25 cellular contexts compared by ENCODE assay signal in genomic region chrX:670596-670995, GRCh38. TPM values are rescaled to one million over a fixed set of nuclear protein-coding genes. Genes with fewer than 3 reads are reported as not detected.
"Had no signal": no experiment of that assay in that cellular context is flagged by ENCODE, and none has a peak within 500 bp of the region (broad histone marks: within the 10 kb centered on the region; RNA-seq: fewer than 3 reads in every experiment).

No MANE protein-coding gene starts in this region.

- H3K36me3 Mint-ChIP-seq: activated CD8-positive, alpha-beta memory T cell treated with anti-CD3 and anti-CD28 coated beads, Interleukin-2, amount 10 ng/mL, durations not matched to agents 7 days and 5 days; activated naive CD8-positive, alpha-beta T cell had no signal

- ATAC-seq: activated CD8-positive, alpha-beta memory T cell treated with anti-CD3 and anti-CD28 coated beads, Interleukin-2, amount 10 ng/mL, durations not matched to agents 7 days and 5 days; activated T-cell treated with anti-CD3 and anti-CD28 coated beads, Interleukin-2, amount 50 U/mL, for 4 hours; T-helper 17 cell had no signal

- H3K27ac Mint-ChIP-seq: activated B cell treated with CpG ODN at 0.5 μM for 24 hours; activated CD4-positive, alpha-beta T cell treated with anti-CD3 and anti-CD28 coated beads, Interleukin-2, amount 10 ng/mL, durations not matched to agents 24 days and 14 days; activated CD8-positive, alpha-beta memory T cell treated with anti-CD3 and anti-CD28 coated beads, Interleukin-2, amount 10 ng/mL, durations not matched to agents 7 days and 5 days; activated naive CD4-positive, alpha-beta T cell treated with anti-CD3 and anti-CD28 coated beads for 36 hours; activated naive CD8-positive, alpha-beta T cell; T-helper 17 cell had no signal

- H3K9me3 Mint-ChIP-seq: activated CD4-positive, alpha-beta T cell treated with anti-CD3 and anti-CD28 coated beads, Interleukin-2, amount 10 ng/mL, durations not matched to agents 24 days and 14 days; activated naive CD4-positive, alpha-beta T cell treated with anti-CD3 and anti-CD28 coated beads for 36 hours had no signal

- H3K27me3 ChIP-seq: brain microvascular endothelial cell, cardiac muscle cell, MG63 had no signal

- H3K4me1 Mint-ChIP-seq: activated B cell treated with CpG ODN at 0.5 μM for 24 hours; activated CD4-positive, alpha-beta T cell treated with anti-CD3 and anti-CD28 coated beads, Interleukin-2, amount 10 ng/mL, durations not matched to agents 24 days and 14 days; activated CD8-positive, alpha-beta memory T cell treated with anti-CD3 and anti-CD28 coated beads, Interleukin-2, amount 10 ng/mL, durations not matched to agents 7 days and 5 days; T-helper 17 cell had no signal

- DNase-seq: activated B cell treated with CpG ODN at 0.5 μM for 24 hours; activated CD4-positive, alpha-beta T cell treated with anti-CD3 and anti-CD28 coated beads for 1 hour; activated CD4-positive, alpha-beta T cell treated with anti-CD3 and anti-CD28 coated beads, Interleukin-2, amount 10 ng/mL, durations not matched to agents 24 days and 14 days; activated CD4-positive, alpha-beta T cell treated with anti-CD3 and anti-CD28 coated beads, Interleukin-2, amount 50 U/mL, for 48 hours; activated CD8-positive, alpha-beta memory T cell treated with anti-CD3 and anti-CD28 coated beads, Interleukin-2, amount 10 ng/mL, durations not matched to agents 7 days and 5 days; activated gamma-delta T cell; activated naive CD4-positive, alpha-beta T cell treated with anti-CD3 and anti-CD28 coated beads for 36 hours; activated T-cell treated with anti-CD3 and anti-CD28 coated beads, Interleukin-2, amount 50 U/mL, for 4 hours; brain microvascular endothelial cell; MG63; MV-4-11; NCI-H1092 treated with DMSO at 0.1 percent for 48 hours; NCI-H1417 treated with DMSO at 0.1 percent for 48 hours; NCI-H1694; NCI-H2029; NCI-H345; NCI-H510A; NCI-H526 treated with DMSO at 0.1 percent for 48 hours; NCI-H82; PC-9; SIG-M5; T-helper 17 cell; T-helper 9 cell had no signal

- H3K4me3 Mint-ChIP-seq: activated B cell treated with CpG ODN at 0.5 μM for 24 hours; activated CD4-positive, alpha-beta T cell treated with anti-CD3 and anti-CD28 coated beads, Interleukin-2, amount 10 ng/mL, durations not matched to agents 24 days and 14 days; activated CD8-positive, alpha-beta memory T cell treated with anti-CD3 and anti-CD28 coated beads, Interleukin-2, amount 10 ng/mL, durations not matched to agents 7 days and 5 days; activated naive CD4-positive, alpha-beta T cell treated with anti-CD3 and anti-CD28 coated beads for 36 hours; activated naive CD8-positive, alpha-beta T cell; activated T-cell treated with anti-CD3 and anti-CD28 coated beads, Interleukin-2, amount 50 U/mL, for 4 hours; T-helper 17 cell had no signal

- H3K36me3 ChIP-seq: brain microvascular endothelial cell, cardiac muscle cell, MG63 had no signal

- H3K4me3 ChIP-seq: cardiac muscle cell, MG63, PC-9 had no signal

- H3K27me3 Mint-ChIP-seq: activated B cell treated with CpG ODN at 0.5 μM for 24 hours; activated CD4-positive, alpha-beta T cell treated with anti-CD3 and anti-CD28 coated beads, Interleukin-2, amount 10 ng/mL, durations not matched to agents 24 days and 14 days; activated CD8-positive, alpha-beta memory T cell treated with anti-CD3 and anti-CD28 coated beads, Interleukin-2, amount 10 ng/mL, durations not matched to agents 7 days and 5 days had no signal

RNA-seq across cellular contexts. Expression of gene SHOX, which starts 40.0 kb away (rescaled TPM):
- total RNA-seq: activated B cell treated with CpG ODN at 0.5 μM for 24 hours; activated CD4-positive, alpha-beta T cell treated with anti-CD3 and anti-CD28 coated beads, Interleukin-2, amount 10 ng/mL, durations not matched to agents 24 days and 14 days; activated CD8-positive, alpha-beta memory T cell treated with anti-CD3 and anti-CD28 coated beads, Interleukin-2, amount 10 ng/mL, durations not matched to agents 7 days and 5 days; activated naive CD4-positive, alpha-beta T cell treated with anti-CD3 and anti-CD28 coated beads for 36 hours; activated T-cell treated with anti-CD3 and anti-CD28 coated beads, Interleukin-2, amount 50 U/mL, for 4 hours; cardiac muscle cell; PC-9; T-helper 17 cell had no signal
